ENCODE assay signal across 18 cellular contexts in genomic region chr3:71088742-71089141, GRCh38.
DNase-seq lines count a peak whose midpoint lies in the region; ATAC-seq and TF ChIP-seq lines count a peak whose summit lies in the region.
"Had no signal": no experiment of that assay in that cellular context is flagged by ENCODE, and none has a peak within 500 bp of the region (broad histone marks: within the 10 kb centered on the region; RNA-seq: fewer than 3 reads in every experiment).

No MANE protein-coding gene starts in this region.

- no peaks in the 10 kb centered on the region for H3K9me3 ChIP-seq in PC-9 (ENCODE audit: insufficient read depth, low read depth)
- H3K9me3 ChIP-seq: upper lobe of left lung had no signal

- peaks cover 49% of the 10 kb centered on the region for H3K36me3 Mint-ChIP-seq in activated naive CD4-positive, alpha-beta T cell treated with anti-CD3 and anti-CD28 coated beads, Interleukin-2, amount 10 ng/mL, durations not matched to agents 7 days and 5 days
- peaks cover 52% of the 10 kb centered on the region for H3K36me3 Mint-ChIP-seq in activated B cell treated with CpG ODN at 0.5 μM for 24 hours (ENCODE audit: low read depth)

- no peak overlapping the region for H3K4me3 Mint-ChIP-seq in activated naive CD4-positive, alpha-beta T cell treated with anti-CD3 and anti-CD28 coated beads, Interleukin-2, amount 10 ng/mL, durations not matched to agents 7 days and 5 days
- peak overlapping the region; percentile 79 for H3K4me3 Mint-ChIP-seq in activated B cell treated with CpG ODN at 0.5 μM for 24 hours
- H3K4me3 Mint-ChIP-seq in stimulated activated naive CD8-positive, alpha-beta T cell treated with anti-CD3 and anti-CD28 coated beads, Interleukin-15, amount 100 ng/mL, for 72 hours, result peak overlapping the region; percentile 53 to 59
- H3K4me3 Mint-ChIP-seq: dendritic cell treated with granulocyte-macrophage colony-stimulating factor and Interleukin-4, amounts not matched to agents 40 ng/mL and 50 ng/mL, for 4 days had no signal

- no TSS peak for BruUV-seq in PC-9 (replicated peaks; lab: Mats Ljungman, UMichigan)

- DNase-seq in activated naive CD4-positive, alpha-beta T cell treated with anti-CD3 and anti-CD28 coated beads, Interleukin-2, amount 10 ng/mL, durations not matched to agents 7 days and 5 days, result no peak
- no peak for DNase-seq in activated naive CD4-positive, alpha-beta T cell (lab: John Stamatoyannopoulos, UW)
- no peak for DNase-seq in activated B cell treated with CpG ODN at 0.5 μM for 24 hours
- no peak for DNase-seq in left lobe of liver (ENCODE audit: low spot score)
- DNase-seq in stimulated activated naive CD8-positive, alpha-beta T cell treated with anti-CD3 and anti-CD28 coated beads, Interleukin-15, amount 100 ng/mL, for 72 hours, result no peak
- DNase-seq in NK-92 (lab: John Stamatoyannopoulos, UW; ENCODE audit: unreplicated experiment), result no peak
- DNase-seq in PC-9, result no peak
- DNase-seq: activated CD8-positive, alpha-beta memory T cell treated with anti-CD3 and anti-CD28 coated beads for 24 hours; activated gamma-delta T cell treated with Interleukin-2 at 50 U/mL for 16 hours; foreskin melanocyte; H7; NCI-H187 treated with DMSO at 0.1 percent for 48 hours; NCI-H345; nucleus accumbens; right cardiac atrium; upper lobe of left lung had no signal

- H3K9me3 Mint-ChIP-seq in activated naive CD4-positive, alpha-beta T cell treated with anti-CD3 and anti-CD28 coated beads, Interleukin-2, amount 10 ng/mL, durations not matched to agents 7 days and 5 days, result peaks cover 4% of the 10 kb centered on the region
- peaks cover 4% of the 10 kb centered on the region for H3K9me3 Mint-ChIP-seq in activated B cell treated with CpG ODN at 0.5 μM for 24 hours
- H3K9me3 Mint-ChIP-seq in stimulated activated naive CD8-positive, alpha-beta T cell treated with anti-CD3 and anti-CD28 coated beads, Interleukin-15, amount 100 ng/mL, for 72 hours, result no peaks in the 10 kb centered on the region
- H3K9me3 Mint-ChIP-seq: dendritic cell treated with granulocyte-macrophage colony-stimulating factor and Interleukin-4, amounts not matched to agents 40 ng/mL and 50 ng/mL, for 4 days had no signal

- intact Hi-C loops in activated B cell treated with CpG ODN at 0.5 μM for 24 hours (cut with micrococcal nuclease) (loop anchor here (2.0 to 10.0 kb wide), 2 partner anchors 354 to 2004 kb away; partner anchors contain the start of genes ARL6IP5 and UBA3), PC-9 (cut with micrococcal nuclease; ENCODE audit: unreplicated experiment) (no loop called here)

- no peaks in the 10 kb centered on the region for H3K79me2 ChIP-seq in PC-9 (ENCODE audit: low read depth)

- H3K27ac ChIP-seq in PC-9, result no peak overlapping the region
- H3K27ac ChIP-seq: upper lobe of left lung had no signal

- peak overlapping the region; percentile 92 for H3K27ac Mint-ChIP-seq in activated naive CD4-positive, alpha-beta T cell treated with anti-CD3 and anti-CD28 coated beads, Interleukin-2, amount 10 ng/mL, durations not matched to agents 7 days and 5 days
- peak overlapping the region; percentile 99 for H3K27ac Mint-ChIP-seq in activated B cell treated with CpG ODN at 0.5 μM for 24 hours
- peak overlapping the region; percentile 89 to 97 for H3K27ac Mint-ChIP-seq in stimulated activated naive CD8-positive, alpha-beta T cell treated with anti-CD3 and anti-CD28 coated beads, Interleukin-15, amount 100 ng/mL, for 72 hours
- H3K27ac Mint-ChIP-seq: dendritic cell treated with granulocyte-macrophage colony-stimulating factor and Interleukin-4, amounts not matched to agents 40 ng/mL and 50 ng/mL, for 4 days had no signal

- CTCF ChIA-PET in activated naive CD4-positive, alpha-beta T cell treated with anti-CD3 and anti-CD28 coated beads, Interleukin-2, amount 10 ng/mL, durations not matched to agents 7 days and 5 days (lab: Charles Lee), result no interaction called here
- CTCF ChIA-PET in activated B cell treated with CpG ODN at 0.5 μM for 24 hours (lab: Charles Lee), result interaction anchor here (1.0 to 1.9 kb wide), 2 partner anchors 33 to 40 kb away, joined by 3 to 5 read pairs; no protein-coding TSS in a partner anchor
- CTCF ChIA-PET in PC-9 (lab: Charles Lee), result no interaction called here

- POLR2A ChIA-PET in activated B cell treated with CpG ODN at 0.5 μM for 24 hours (lab: Charles Lee) (interaction anchor here (0.7 to 34.8 kb wide), 17 partner anchors 12 to 495 kb away, joined by 3 to 785 read pairs (median 25); partner anchors contain the start of gene FOXP1), PC-9 (lab: Charles Lee; ENCODE audit: unreplicated experiment) (no interaction called here)

- ATAC-seq in activated B cell treated with CpG ODN at 0.5 μM for 24 hours (ENCODE audit: low read depth), result no peak
- peak; percentile 60 for ATAC-seq in left lobe of liver
- no peak for ATAC-seq in stimulated activated naive CD8-positive, alpha-beta T cell treated with anti-CD3 and anti-CD28 coated beads, Interleukin-15, amount 100 ng/mL, for 72 hours
- no peak for ATAC-seq in GM21737 (IDR thresholded peaks at IDR 0.05; ENCODE audit: unreplicated experiment)

- TF ChIP-seq CTCF in activated B cell treated with CpG ODN at 0.5 μM for 24 hours (IDR thresholded peaks at IDR 0.05) (no peak), PC-9 (conservative IDR thresholded peaks at IDR 0.05) (no peak)

- H3K4me3 ChIP-seq in PC-9, result no peak overlapping the region
- H3K4me3 ChIP-seq: upper lobe of left lung had no signal

- no peaks in the 10 kb centered on the region for H3K9me2 ChIP-seq in PC-9 (ENCODE audit: insufficient read depth)

- H3K27me3 Mint-ChIP-seq in activated naive CD4-positive, alpha-beta T cell treated with anti-CD3 and anti-CD28 coated beads, Interleukin-2, amount 10 ng/mL, durations not matched to agents 7 days and 5 days, result no peaks in the 10 kb centered on the region
- H3K27me3 Mint-ChIP-seq in activated B cell treated with CpG ODN at 0.5 μM for 24 hours, result no peaks in the 10 kb centered on the region
- no peaks in the 10 kb centered on the region for H3K27me3 Mint-ChIP-seq in stimulated activated naive CD8-positive, alpha-beta T cell treated with anti-CD3 and anti-CD28 coated beads, Interleukin-15, amount 100 ng/mL, for 72 hours
- H3K27me3 Mint-ChIP-seq: dendritic cell treated with granulocyte-macrophage colony-stimulating factor and Interleukin-4, amounts not matched to agents 40 ng/mL and 50 ng/mL, for 4 days had no signal

- H3K27me3 ChIP-seq in PC-9 (ENCODE audit: insufficient read depth, low read depth), result no peaks in the 10 kb centered on the region
- H3K27me3 ChIP-seq: upper lobe of left lung had no signal

- H3K4me1 Mint-ChIP-seq in activated naive CD4-positive, alpha-beta T cell treated with anti-CD3 and anti-CD28 coated beads, Interleukin-2, amount 10 ng/mL, durations not matched to agents 7 days and 5 days, result peaks cover 78% of the 10 kb centered on the region
- H3K4me1 Mint-ChIP-seq in activated B cell treated with CpG ODN at 0.5 μM for 24 hours, result peaks cover 96% of the 10 kb centered on the region
- peaks cover 97% of the 10 kb centered on the region for H3K4me1 Mint-ChIP-seq in stimulated activated naive CD8-positive, alpha-beta T cell treated with anti-CD3 and anti-CD28 coated beads, Interleukin-15, amount 100 ng/mL, for 72 hours

- H3K4me1 ChIP-seq in PC-9 (replicated peaks; ENCODE audit: insufficient read depth), result no peaks in the 10 kb centered on the region

- no peak overlapping the region for H3K4me2 ChIP-seq in PC-9

- no peak overlapping the region for H2AFZ ChIP-seq in PC-9

- H4K20me1 ChIP-seq in PC-9 (ENCODE audit: insufficient read depth), result no peaks in the 10 kb centered on the region

- H3K36me3 ChIP-seq in PC-9 (ENCODE audit: low read depth), result no peaks in the 10 kb centered on the region
- H3K36me3 ChIP-seq: upper lobe of left lung had no signal

- no peaks in the 10 kb centered on the region for H3F3A ChIP-seq in PC-9 (ENCODE audit: insufficient read depth, low read depth)
